ENCODE assay signal across 8 cellular contexts in the genomic region with DNA sequence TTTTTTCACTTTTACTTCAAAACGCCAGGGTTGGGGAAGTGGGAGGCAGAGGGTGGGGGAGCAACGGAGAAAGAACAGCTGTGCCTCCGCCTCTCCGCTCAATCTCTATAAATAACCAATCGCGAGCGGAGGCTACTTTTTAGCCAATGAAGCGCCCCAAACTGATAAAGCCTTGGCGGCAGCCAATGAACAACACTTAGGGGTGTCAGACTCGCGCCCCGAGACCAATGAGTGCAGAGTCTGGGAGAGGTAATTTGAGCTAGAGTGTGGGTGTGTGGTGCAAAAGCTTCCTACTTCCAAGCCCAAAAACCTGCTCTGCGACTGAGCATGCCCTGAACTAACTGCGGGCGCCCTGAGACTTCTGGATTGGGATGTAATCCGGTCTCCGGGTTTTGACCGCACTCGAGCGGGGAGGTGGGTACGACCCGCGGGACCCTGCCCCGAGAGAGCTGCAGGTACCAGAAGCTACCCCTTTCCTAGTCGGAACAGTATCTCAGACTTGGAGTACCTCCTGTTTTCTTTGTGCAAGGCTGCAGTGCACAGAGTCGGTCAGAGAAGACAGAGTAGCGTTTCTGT. TPM values are rescaled to one million over a fixed set of nuclear protein-coding genes. Genes with fewer than 3 reads are reported as not detected.
DNase-seq lines count a peak whose midpoint lies in the region; ATAC-seq and TF ChIP-seq lines count a peak whose summit lies in the region.

No MANE protein-coding gene starts in this region.

- peak overlapping the region; percentile 92 for H3K27ac Mint-ChIP-seq in central memory CD8-positive, alpha-beta T cell (ENCODE audit: low read depth)

- no peaks in the 10 kb centered on the region for H3K9me3 Mint-ChIP-seq in central memory CD8-positive, alpha-beta T cell

- DNase-seq in A673 (ENCODE audit: low spot score) (peak; percentile 100), NCI-H2196 treated with DMSO at 0.1 percent for 48 hours (lab: John Stamatoyannopoulos, UW; ENCODE audit: unreplicated experiment) (peak; percentile 99), iris pigment epithelial cell (ENCODE audit: low read depth) (peak; percentile 100)
- DNase-seq in activated CD4-positive, CD25-positive, alpha-beta regulatory T cell (lab: John Stamatoyannopoulos, UW), result peak; percentile 54 to 78 (median 74)
- DNase-seq in central memory CD8-positive, alpha-beta T cell (ENCODE audit: low spot score in 2 of 2), result peak; percentile 72 to 86
- peak; percentile 78 to 79 for DNase-seq in stimulated activated CD4-positive, alpha-beta T cell treated with anti-CD3 and anti-CD28 coated beads, Interleukin-12 subunit alpha, Interleukin-12 subunit beta, amount 100 ng/mL, for 24 hours (ENCODE audit: low read depth in 2 of 2)

- H3K36me3 ChIP-seq in A673 (ENCODE audit: insufficient read depth, low read length, poor library complexity, severe bottlenecking), result no peaks in the 10 kb centered on the region

- CTCF ChIA-PET in A673 (lab: Charles Lee), result interaction anchor here (0.8 to 3.1 kb wide), 2 partner anchors 118 to 133 kb away, joined by 3 to 13 read pairs; no protein-coding TSS in a partner anchor

- H3K4me1 Mint-ChIP-seq in central memory CD8-positive, alpha-beta T cell, result peaks cover 36% of the 10 kb centered on the region

- H3K9me3 ChIP-seq in A673 (ENCODE audit: low read depth, low read length, poor library complexity, severe bottlenecking), result no peaks in the 10 kb centered on the region

- H3K27me3 Mint-ChIP-seq in central memory CD8-positive, alpha-beta T cell, result no peaks in the 10 kb centered on the region

- H3K4me1 ChIP-seq in A673 (ENCODE audit: insufficient read depth, low read length, poor library complexity, severe bottlenecking), result peaks cover 25% of the 10 kb centered on the region

- no TSS peak for BruUV-seq in A673 (replicated peaks; lab: Mats Ljungman, UMichigan)

- H3K4me3 ChIP-seq in A673 (ENCODE audit: low read depth, low read length, poor library complexity, severe bottlenecking), result peak overlapping the region; percentile 72

- peak overlapping the region; percentile 76 for H3K27ac ChIP-seq in A673 (ENCODE audit: low read depth, low read length, poor library complexity, severe bottlenecking)

- intact Hi-C loops in A673 (cut with micrococcal nuclease; ENCODE audit: unreplicated experiment), result loop anchor here (1.0 to 10.0 kb wide), 5 partner anchors 118 to 766 kb away; no protein-coding TSS in a partner anchor

- POLR2A ChIA-PET in A673 (lab: Charles Lee; ENCODE audit: low non-redundant PET), result interaction anchor here (0.7 kb wide), 1 partner anchor 1174 kb away, joined by 3 read pairs; no protein-coding TSS in a partner anchor

- no peaks in the 10 kb centered on the region for H3K27me3 ChIP-seq in A673 (replicated peaks; ENCODE audit: insufficient read depth, low read depth, low read length, poor library complexity)

- H3K4me3 Mint-ChIP-seq in central memory CD8-positive, alpha-beta T cell, result peak overlapping the region; percentile 94

- H3K36me3 Mint-ChIP-seq in central memory CD8-positive, alpha-beta T cell (ENCODE audit: insufficient read depth), result peaks cover 33% of the 10 kb centered on the region

- ATAC-seq in GM18867 (IDR thresholded peaks at IDR 0.05; ENCODE audit: unreplicated experiment) (peak; percentile 77), HG03097 (IDR thresholded peaks at IDR 0.05; ENCODE audit: low FRiP score, unreplicated experiment) (peak; percentile 79)
- ATAC-seq in central memory CD8-positive, alpha-beta T cell (replicated peaks; ENCODE audit: extremely low read depth, poor library complexity, severe bottlenecking), result peak; percentile 82

- no peak for TF ChIP-seq CTCF in A673 (conservative IDR thresholded peaks at IDR 0.05; ENCODE audit: low read depth, low read length)

RNA-seq across cellular contexts. Expression of a gene that starts 0.8 kb away (rescaled TPM):
- 13.7 and 15.8 TPM in 2 replicates for total RNA-seq in A673 (2021)

Comparison
In these comparisons a context has a peak if more than half of its experiments do, and no peak if none do; other contexts are left out.
1. Peak in every context shown above with its lines: DNase-seq, ATAC-seq, H3K4me3 ChIP-seq and H3K27ac ChIP-seq.